8 cellular contexts compared by ENCODE assay signal in the genomic region with DNA sequence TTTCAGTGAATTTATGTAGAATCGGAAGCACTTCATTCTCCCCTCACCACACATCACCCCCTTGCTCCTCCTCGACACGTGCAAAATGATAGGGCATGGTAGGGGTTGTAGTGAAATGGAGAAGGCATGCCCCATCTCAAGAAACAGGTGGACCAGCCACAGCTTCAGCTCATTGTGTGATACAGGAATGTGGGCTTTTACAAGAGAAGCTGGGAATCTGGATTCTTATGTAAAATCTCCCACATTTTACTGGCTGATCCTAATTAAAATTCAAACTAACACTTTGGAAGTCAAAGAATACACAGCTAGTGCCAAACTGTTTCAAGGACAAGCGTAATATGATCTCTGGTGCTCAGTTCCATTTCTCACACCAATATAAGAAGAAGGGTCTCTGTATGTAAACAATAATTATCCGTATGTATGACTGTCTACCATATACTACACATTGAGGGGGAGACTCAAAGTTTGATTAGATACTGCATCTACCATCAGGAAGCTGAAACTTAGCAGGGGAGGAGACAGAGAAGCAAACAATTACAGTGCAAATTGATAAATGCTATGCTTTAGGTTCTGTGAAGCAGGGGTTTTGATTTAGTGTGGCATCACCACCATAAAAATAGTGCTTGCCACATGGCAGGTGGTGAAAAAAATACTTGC. TPM values are rescaled to one million over a fixed set of nuclear protein-coding genes. Genes with fewer than 3 reads are reported as not detected.
A peak's percentile ranks its signal among the peaks of the same experiment; 100 is the strongest.
DNase-seq lines count a peak whose midpoint lies in the region; ATAC-seq and TF ChIP-seq lines count a peak whose summit lies in the region.

No MANE protein-coding gene starts in this region.

- intact Hi-C loops in OCI-LY7 (cut with micrococcal nuclease; ENCODE audit: unreplicated experiment) = no loop called here

- ATAC-seq in GM19397 (IDR thresholded peaks at IDR 0.05; ENCODE audit: unreplicated experiment) = peak; percentile 33
- peak; percentile 8 for ATAC-seq in HG03025 (IDR thresholded peaks at IDR 0.05; ENCODE audit: low FRiP score, unreplicated experiment)
- ATAC-seq in activated CD8-positive, alpha-beta T cell treated with anti-CD3 and anti-CD28 coated beads, Interleukin-2, amount 10 ng/mL, durations not matched to agents 7 days and 5 days = no peak
- no peak for ATAC-seq in naive B cell (ENCODE audit: low read depth in 2 of 2)

- no peak overlapping the region for H2AFZ ChIP-seq in OCI-LY7 (ENCODE audit: low read length)

- no peak overlapping the region for H3K27ac ChIP-seq in OCI-LY7 (ENCODE audit: low read depth, low read length, poor library complexity, severe bottlenecking)

- peak overlapping the region; percentile 54 for H3K4me3 Mint-ChIP-seq in activated CD8-positive, alpha-beta T cell treated with anti-CD3 and anti-CD28 coated beads, Interleukin-2, amount 10 ng/mL, durations not matched to agents 7 days and 5 days
- H3K4me3 Mint-ChIP-seq in naive B cell = peak overlapping the region in 5 of 8 donors; percentile 17 to 45 (median 41)

- no peak for DNase-seq in activated CD8-positive, alpha-beta T cell treated with anti-CD3 and anti-CD28 coated beads, Interleukin-2, amount 10 ng/mL, durations not matched to agents 7 days and 5 days
- DNase-seq in naive B cell (no peak), NCI-H1436 (lab: John Stamatoyannopoulos, UW) (no peak), OCI-LY7 (ENCODE audit: low spot score) (no peak), activated gamma-delta T cell treated with Interleukin-2 at 50 U/mL for 16 hours (no peak)
- no peak for DNase-seq in activated CD4-positive, alpha-beta T cell treated with anti-CD3 and anti-CD28 coated beads for 48 hours

- H3K4me3 ChIP-seq in OCI-LY7 (ENCODE audit: low read depth, low read length, poor library complexity, severe bottlenecking) = no peak overlapping the region

- no peaks in the 10 kb centered on the region for H3K9me2 ChIP-seq in OCI-LY7 (ENCODE audit: insufficient read depth, low read length)

- peaks cover 12% of the 10 kb centered on the region for H3K9me3 Mint-ChIP-seq in activated CD8-positive, alpha-beta T cell treated with anti-CD3 and anti-CD28 coated beads, Interleukin-2, amount 10 ng/mL, durations not matched to agents 7 days and 5 days (ENCODE audit: insufficient read depth)
- H3K9me3 Mint-ChIP-seq in naive B cell = peaks cover 0 to 2% (median 0%) of the 10 kb centered on the region in 7 donors

- H3K4me1 Mint-ChIP-seq in activated CD8-positive, alpha-beta T cell treated with anti-CD3 and anti-CD28 coated beads, Interleukin-2, amount 10 ng/mL, durations not matched to agents 7 days and 5 days (ENCODE audit: low read depth) = peaks cover 32% of the 10 kb centered on the region
- peaks cover 13 to 17% (median 14%) of the 10 kb centered on the region in 3 donors for H3K4me1 Mint-ChIP-seq in naive B cell

- CTCF ChIA-PET in activated CD8-positive, alpha-beta T cell treated with anti-CD3 and anti-CD28 coated beads, Interleukin-2, amount 10 ng/mL, durations not matched to agents 7 days and 5 days (lab: Charles Lee) = interaction anchor here (0.7 to 11.5 kb wide), 10 partner anchors 10 to 217 kb away, joined by 3 to 203 read pairs (median 6); partner anchors contain the start of genes MTCL3 and RNF146
- CTCF ChIA-PET in OCI-LY7 (lab: Charles Lee; ENCODE audit: unreplicated experiment) = no interaction called here

- no peaks in the 10 kb centered on the region for H3K9me3 ChIP-seq in OCI-LY7 (ENCODE audit: low read length)

- no peak overlapping the region for H3K4me2 ChIP-seq in OCI-LY7 (ENCODE audit: low read length)

- H3K79me2 ChIP-seq in OCI-LY7 (ENCODE audit: insufficient read depth, low read depth, low read length) = no peaks in the 10 kb centered on the region

- H3K27ac Mint-ChIP-seq in activated CD8-positive, alpha-beta T cell treated with anti-CD3 and anti-CD28 coated beads, Interleukin-2, amount 10 ng/mL, durations not matched to agents 7 days and 5 days = peak overlapping the region; percentile 87
- H3K27ac Mint-ChIP-seq in naive B cell = peak overlapping the region in 2 of 6 donors; percentile 6 to 21

- TF ChIP-seq CTCF in OCI-LY7 (conservative IDR thresholded peaks at IDR 0.05; ENCODE audit: low read length) = no peak

- H3K36me3 ChIP-seq in OCI-LY7 (ENCODE audit: insufficient read depth, low read length) = no peaks in the 10 kb centered on the region

- H3K36me3 Mint-ChIP-seq in activated CD8-positive, alpha-beta T cell treated with anti-CD3 and anti-CD28 coated beads, Interleukin-2, amount 10 ng/mL, durations not matched to agents 7 days and 5 days (ENCODE audit: low read depth) = peaks cover 28% of the 10 kb centered on the region
- H3K36me3 Mint-ChIP-seq in naive B cell = no peaks in the 10 kb centered on the region

- no peaks in the 10 kb centered on the region for H4K20me1 ChIP-seq in OCI-LY7 (ENCODE audit: insufficient read depth, low read length)

- H3K4me1 ChIP-seq in OCI-LY7 (ENCODE audit: insufficient read depth, low read length, poor library complexity, severe bottlenecking) = no peaks in the 10 kb centered on the region

- POLR2A ChIA-PET in activated CD8-positive, alpha-beta T cell treated with anti-CD3 and anti-CD28 coated beads, Interleukin-2, amount 10 ng/mL, durations not matched to agents 7 days and 5 days (lab: Charles Lee) = interaction anchor here (3.5 kb wide), 1 partner anchor 32 kb away, joined by 22 read pairs; no protein-coding TSS in a partner anchor
- POLR2A ChIA-PET in OCI-LY7 (lab: Charles Lee) = interaction anchor here (0.5 kb wide), 1 partner anchor 246 kb away, joined by 3 read pairs; no protein-coding TSS in a partner anchor

- H3K27me3 Mint-ChIP-seq in activated CD8-positive, alpha-beta T cell treated with anti-CD3 and anti-CD28 coated beads, Interleukin-2, amount 10 ng/mL, durations not matched to agents 7 days and 5 days (ENCODE audit: low read depth) = no peaks in the 10 kb centered on the region
- peaks cover 4 to 8% (median 7%) of the 10 kb centered on the region in 3 donors for H3K27me3 Mint-ChIP-seq in naive B cell

- BruUV-seq in OCI-LY7 (replicated peaks; lab: Mats Ljungman, UMichigan) = no TSS peak

RNA-seq across cellular contexts. Expression of gene KIAA0408, which starts 24.3 kb away (rescaled TPM):
- total RNA-seq in activated CD8-positive, alpha-beta T cell treated with anti-CD3 and anti-CD28 coated beads, Interleukin-2, amount 10 ng/mL, durations not matched to agents 7 days and 5 days = 1 to 10 TPM; 2.6 to 3.1 TPM
- not detected for polyA plus RNA-seq in naive B cell (ENCODE audit: low read depth in 6 of 6)
- total RNA-seq in OCI-LY7 (2014; rRNA removed; shearing (Covaris generic)) = 0.44 TPM in 1 of 2 replicates, not detected in the other
- total RNA-seq in OCI-LY7 (2022) = 0.46 and 0.74 TPM in 2 replicates

Comparison
In these comparisons a context has a peak if more than half of its experiments do, and no peak if none do; other contexts are left out.
1. ATAC-seq: peak in GM19397 (single experiment) and HG03025 (single experiment); none in activated CD8-positive, alpha-beta T cell treated with anti-CD3 and anti-CD28 coated beads, Interleukin-2, amount 10 ng/mL, durations not matched to agents 7 days and 5 days (single experiment) and naive B cell (0 of 2).